7 cellular contexts compared by ENCODE assay signal in the genomic region with DNA sequence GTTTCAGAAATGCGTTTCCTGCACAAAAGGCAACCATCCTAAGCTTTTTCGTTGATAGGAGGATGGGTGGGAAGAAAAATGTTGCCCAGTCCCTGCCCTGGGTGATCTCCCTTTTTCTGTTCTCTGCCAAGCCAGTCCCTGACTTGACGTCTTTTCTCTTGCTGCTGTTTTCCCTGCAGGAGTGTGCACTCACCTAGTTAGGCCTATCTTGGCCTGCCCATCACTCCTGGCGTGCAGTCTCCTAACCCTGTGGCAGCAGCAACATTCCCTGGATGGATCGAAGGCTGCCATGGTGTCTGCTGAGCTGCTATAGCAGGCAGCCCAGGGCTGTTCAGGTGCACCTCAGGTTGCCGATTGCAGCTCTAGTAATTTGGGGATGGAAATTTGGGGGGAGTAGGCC. TPM values are rescaled to one million over a fixed set of nuclear protein-coding genes. Genes with fewer than 3 reads are reported as not detected.
A peak's percentile ranks its signal among the peaks of the same experiment; 100 is the strongest.
DNase-seq lines count a peak whose midpoint lies in the region; FAIRE-seq and TF ChIP-seq lines count a peak whose summit lies in the region.

No MANE protein-coding gene starts in this region.

- 35% methylated on average over 6 of the region's 6 CpGs for WGBS in hepatocyte (ENCODE audit: low lambda C conversion rate, missing lambda C conversion rate)
- 39 to 48% (median 42%) methylated on average over 6 of the region's 6 CpGs for WGBS in spleen, 5 donors

- DNase-seq in WERI-Rb-1 = no peak
- DNase-seq in hepatocyte (ENCODE audit: low spot score) = no peak
- no peak for DNase-seq in spleen
- no peak for DNase-seq in activated effector memory CD4-positive, alpha-beta T cell treated with Interleukin-2 at 50 U/mL for 16 hours
- DNase-seq in cerebellar nuclear complex (lab: John Stamatoyannopoulos, UW) = no peak
- DNase-seq in RCC 7860 (ENCODE audit: low spot score) = no peak

- H3K79me2 ChIP-seq in hepatocyte = peaks cover 60% of the 10 kb centered on the region

- no peak for TF ChIP-seq POLR2A in spleen (IDR thresholded peaks at IDR 0.05)

- peak overlapping the region; percentile 94 for H3K4me2 ChIP-seq in hepatocyte

- FAIRE-seq in RCC 7860 (lab: Jason Lieb, UNC) = no peak

- TF ChIP-seq CTCF in HEK293 (tag by site-specific recombination; IDR thresholded peaks at IDR 0.05) (no peak), WERI-Rb-1 (IDR thresholded peaks at IDR 0.05; ENCODE audit: low read depth, low read length) (no peak), hepatocyte (IDR thresholded peaks at IDR 0.05; ENCODE audit: poor library complexity) (no peak), spleen (IDR thresholded peaks at IDR 0.05 in 8 of 11, conservative IDR thresholded peaks at IDR 0.05 in 3 of 11) (no peak)

- peak overlapping the region; percentile 91; the same call in 1 of the 2 replicates for H3K27ac ChIP-seq in HEK293 (ENCODE audit: extremely low read depth, low read depth, low read length)
- H3K27ac ChIP-seq in WERI-Rb-1 = no peak overlapping the region
- no peak overlapping the region for H3K27ac ChIP-seq in hepatocyte
- peak overlapping the region; percentile 68 to 92 (median 86) for H3K27ac ChIP-seq in spleen

- no peaks in the 10 kb centered on the region for H3K9me3 ChIP-seq in HEK293 (ENCODE audit: control insufficient read depth, insufficient read depth, low read depth, low read length)
- H3K9me3 ChIP-seq in WERI-Rb-1 (ENCODE audit: severe bottlenecking) = no peaks in the 10 kb centered on the region
- no peaks in the 10 kb centered on the region for H3K9me3 ChIP-seq in hepatocyte (ENCODE audit: low read depth)
- H3K9me3 ChIP-seq in spleen = no peaks in the 10 kb centered on the region

- H3K4me1 ChIP-seq in HEK293 (ENCODE audit: control insufficient read depth, insufficient read depth, low read length) = peaks cover 3% of the 10 kb centered on the region; the same call in 1 of the 2 replicates
- H3K4me1 ChIP-seq in hepatocyte (ENCODE audit: insufficient read depth) = peaks cover 27% of the 10 kb centered on the region
- peaks cover 15 to 54% (median 39%) of the 10 kb centered on the region in 6 donors for H3K4me1 ChIP-seq in spleen

- peaks cover 16 to 43% of the 10 kb centered on the region in 2 experiments; a peak in 2 of 3 replicates for H3K36me3 ChIP-seq in HEK293 (ENCODE audit: control insufficient read depth in 2 of 2, insufficient read depth in 1 of 2, low read length in 2 of 2)
- peaks cover 26% of the 10 kb centered on the region for H3K36me3 ChIP-seq in WERI-Rb-1
- H3K36me3 ChIP-seq in hepatocyte (replicated peaks; ENCODE audit: insufficient read depth, low read depth) = no peaks in the 10 kb centered on the region
- H3K36me3 ChIP-seq in spleen = peaks cover under 1 to 33% (median 26%) of the 10 kb centered on the region in 6 donors

- H3K9me2 ChIP-seq in hepatocyte (replicated peaks; ENCODE audit: insufficient read depth) = no peaks in the 10 kb centered on the region

- H4K20me1 ChIP-seq in hepatocyte (ENCODE audit: insufficient read depth, poor library complexity, severe bottlenecking) = peaks cover 17% of the 10 kb centered on the region

- peak overlapping the region; percentile 95 for H2AFZ ChIP-seq in hepatocyte

- H3K27me3 ChIP-seq in WERI-Rb-1 (ENCODE audit: insufficient read depth, low read depth, severe bottlenecking) = no peaks in the 10 kb centered on the region
- H3K27me3 ChIP-seq in hepatocyte = no peaks in the 10 kb centered on the region
- H3K27me3 ChIP-seq in spleen (replicated peaks in 1 of 7) = no peaks in the 10 kb centered on the region

- intact Hi-C loops in spleen (cut with DNase I; ENCODE audit: low total_unique reads) = loop anchor here (5.0 kb wide), 1 partner anchor 129 kb away; a partner anchor contains a TSS

- POLR2A ChIA-PET in HEK293 (lab: Yijun Ruan, JAX) = interaction anchor here (0.9 to 2.2 kb wide), 4 partner anchors 10 to 130 kb away, joined by 3 to 9 read pairs (median 4); a partner anchor contains a TSS

- CTCF ChIA-PET in HEK293 (lab: Yijun Ruan, JAX) = interaction anchor here (0.6 to 6.2 kb wide), 5 partner anchors 22 to 129 kb away, joined by 3 to 42 read pairs (median 4); a partner anchor contains a TSS

- peak overlapping the region; percentile 77 for H3K4me3 ChIP-seq in HEK293 (ENCODE audit: low read depth, low read length)
- peak overlapping the region; percentile 75 for H3K4me3 ChIP-seq in WERI-Rb-1 (ENCODE audit: low read depth, low read length)
- peak overlapping the region; percentile 100 for H3K4me3 ChIP-seq in hepatocyte
- peak overlapping the region; percentile 85 to 99 (median 95) for H3K4me3 ChIP-seq in spleen

TF ChIP-seq in HEK293, 187 proteins besides CTCF, POLR2A, EP300 and RAD21:
- no peak for TF ChIP-seq ZNF571 (tag by site-specific recombination; IDR thresholded peaks at IDR 0.05)
- TF ChIP-seq ZNF10 (tag by site-specific recombination; IDR thresholded peaks at IDR 0.05) = peak; percentile 78
- peak; percentile 99 for TF ChIP-seq ZBTB17 (tag by site-specific recombination; IDR thresholded peaks at IDR 0.05)
- 0 out of 2 replicates have a peak, but pooled peaks have one; percentile 9 for TF ChIP-seq ZFP37 (tag by site-specific recombination; IDR thresholded peaks at IDR 0.05)
- 0 out of 2 replicates have a peak, but pooled peaks have one; percentile 26 for TF ChIP-seq PRDM1 (tag by site-specific recombination; IDR thresholded peaks at IDR 0.05)

RNA-seq across cellular contexts. Expression of a gene that starts 1.2 kb away (rescaled TPM):
- 24.7 and 26.0 TPM in 2 replicates for total RNA-seq in hepatocyte
- polyA plus RNA-seq in hepatocyte = 5.2 and 10.9 TPM in 2 replicates
- 10 to 100 TPM; 13.0 to 32.2 (median 29.8) TPM for total RNA-seq in spleen
- polyA plus RNA-seq in spleen = 10 to 100 TPM in 1 of 3 donors, 1 to 10 TPM in 2; 5.5 to 17.3 (median 8.1) TPM

RNA-seq across cellular contexts. Expression of a gene that starts 14.2 kb away (rescaled TPM):
- total RNA-seq in hepatocyte (53.5 and 59.6 TPM in 2 replicates), spleen (10 to 100 TPM; 21.4 to 55.1 (median 35.1) TPM)
- polyA plus RNA-seq in hepatocyte (58.0 and 66.8 TPM in 2 replicates), spleen (10 to 100 TPM; 21.2 to 66.4 (median 40.1) TPM)

RNA-seq across cellular contexts. Expression of a gene that starts 24.5 kb away (rescaled TPM):
- total RNA-seq in hepatocyte (132 and 135 TPM in 2 replicates), spleen (100 to 1,000 TPM in 1 of 7 donors, 10 to 100 TPM in 6; 60.1 to 117 (median 78.5) TPM)
- polyA plus RNA-seq in hepatocyte (210 and 227 TPM in 2 replicates), spleen (10 to 100 TPM in 2 of 3 donors, 1 to 10 TPM in 1; 7.7 to 22.6 (median 10.9) TPM)

Comparison
In these comparisons a context has a peak if more than half of its experiments do, and no peak if none do; other contexts are left out.
1. H3K27ac ChIP-seq: peak in HEK293 (single experiment) and spleen (8 of 8); none in WERI-Rb-1 (single experiment) and hepatocyte (single experiment).
2. Peak in every context shown above with its lines, with median percentiles within 50 percentile points of each other: H3K4me3 ChIP-seq.